ENCODE assay signal across 15 cellular contexts in the genomic region with DNA sequence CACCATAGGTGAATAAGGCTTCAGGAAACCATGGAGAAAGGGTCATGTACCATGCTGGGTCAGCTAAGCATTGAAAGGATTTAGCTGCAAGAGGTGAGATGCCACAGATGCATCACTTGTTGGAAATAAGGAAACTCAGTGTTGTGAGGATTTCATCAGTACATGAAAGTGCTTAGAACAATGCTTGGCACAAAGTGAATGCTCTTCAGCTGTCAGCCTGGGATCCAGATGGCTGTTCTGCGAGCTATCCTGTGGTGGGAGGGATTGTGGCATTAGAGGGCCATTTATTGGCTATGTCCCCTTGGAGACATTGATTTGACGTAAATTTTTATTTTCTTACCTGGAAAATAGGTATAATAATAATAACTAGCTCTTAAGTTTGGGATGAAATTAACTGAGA. TPM values are rescaled to one million over a fixed set of nuclear protein-coding genes. Genes with fewer than 3 reads are reported as not detected.
DNase-seq lines count a peak whose midpoint lies in the region; ATAC-seq, FAIRE-seq and TF ChIP-seq lines count a peak whose summit lies in the region.
"Had no signal": no experiment of that assay in that cellular context is flagged by ENCODE, and none has a peak within 500 bp of the region (broad histone marks: within the 10 kb centered on the region; RNA-seq: fewer than 3 reads in every experiment).

No MANE protein-coding gene starts in this region.

- no peak for ATAC-seq in activated T-helper 17 cell treated with anti-CD3 and anti-CD28 coated beads, Interleukin-2, amount 50 U/mL, for 72 hours (replicated peaks)
- ATAC-seq in HG03159 (IDR thresholded peaks at IDR 0.05; ENCODE audit: unreplicated experiment): no peak
- ATAC-seq in GM19455 (IDR thresholded peaks at IDR 0.05; ENCODE audit: unreplicated experiment): no peak
- no peak for ATAC-seq in HG03108 (IDR thresholded peaks at IDR 0.05; ENCODE audit: unreplicated experiment)
- ATAC-seq: A549 had no signal

- TF ChIP-seq CTCF in glutamatergic neuron (IDR thresholded peaks at IDR 0.05; ENCODE audit: partially characterized antibody, unreplicated experiment): no peak

- no peaks in the 10 kb centered on the region for H3K4me1 Mint-ChIP-seq in activated T-helper 17 cell treated with anti-CD3 and anti-CD28 coated beads, Interleukin-2, amount 50 U/mL, for 72 hours
- H3K4me1 Mint-ChIP-seq in glutamatergic neuron (ENCODE audit: low read depth, unreplicated experiment): peaks cover 15% of the 10 kb centered on the region
- H3K4me1 Mint-ChIP-seq: CD8-positive, alpha-beta memory T cell had no signal

- intact Hi-C loops in posterior vena cava (cut with DNase I): no loop called here

- H3K36me3 Mint-ChIP-seq in activated T-helper 17 cell treated with anti-CD3 and anti-CD28 coated beads, Interleukin-2, amount 50 U/mL, for 72 hours (ENCODE audit: low read depth): no peaks in the 10 kb centered on the region
- peaks cover 6% of the 10 kb centered on the region for H3K36me3 Mint-ChIP-seq in glutamatergic neuron (ENCODE audit: unreplicated experiment)
- H3K36me3 Mint-ChIP-seq: CD8-positive, alpha-beta memory T cell had no signal

- FAIRE-seq in HTR-8/SVneo (lab: Jason Lieb, UNC): peak; percentile 38
- FAIRE-seq: A549, GM12891, H1 had no signal

- DNase-seq in HTR-8/SVneo (ENCODE audit: insufficient read length, low spot score) (no peak), glutamatergic neuron (peak; percentile 23), posterior vena cava (ENCODE audit: low spot score) (no peak)
- DNase-seq: Caco-2; CD8-positive, alpha-beta memory T cell; DMS 273 treated with DMSO at 0.1 percent for 48 hours; DMS79; KG1 had no signal

- H3K27ac Mint-ChIP-seq in activated T-helper 17 cell treated with anti-CD3 and anti-CD28 coated beads, Interleukin-2, amount 50 U/mL, for 72 hours: peak overlapping the region; percentile 8
- peak overlapping the region; percentile 67 for H3K27ac Mint-ChIP-seq in glutamatergic neuron (ENCODE audit: unreplicated experiment)
- H3K27ac Mint-ChIP-seq: CD8-positive, alpha-beta memory T cell had no signal

- H3K4me3 Mint-ChIP-seq in activated T-helper 17 cell treated with anti-CD3 and anti-CD28 coated beads, Interleukin-2, amount 50 U/mL, for 72 hours: no peak overlapping the region
- no peak overlapping the region for H3K4me3 Mint-ChIP-seq in glutamatergic neuron (ENCODE audit: unreplicated experiment)
- H3K4me3 Mint-ChIP-seq: CD8-positive, alpha-beta memory T cell had no signal

- no peaks in the 10 kb centered on the region for H3K9me3 Mint-ChIP-seq in activated T-helper 17 cell treated with anti-CD3 and anti-CD28 coated beads, Interleukin-2, amount 50 U/mL, for 72 hours
- H3K9me3 Mint-ChIP-seq in glutamatergic neuron (ENCODE audit: unreplicated experiment): no peaks in the 10 kb centered on the region

- peaks cover 22% of the 10 kb centered on the region for H3K27me3 Mint-ChIP-seq in activated T-helper 17 cell treated with anti-CD3 and anti-CD28 coated beads, Interleukin-2, amount 50 U/mL, for 72 hours
- H3K27me3 Mint-ChIP-seq in glutamatergic neuron (ENCODE audit: unreplicated experiment): no peaks in the 10 kb centered on the region

RNA-seq across cellular contexts. Expression of gene ELOVL2, which starts 53.0 kb away (rescaled TPM):
- total RNA-seq in activated T-helper 17 cell treated with anti-CD3 and anti-CD28 coated beads, Interleukin-2, amount 50 U/mL, for 72 hours: not detected
- total RNA-seq in glutamatergic neuron (ENCODE audit: unreplicated experiment) (10.6 TPM), posterior vena cava (under 1 TPM; 0.23 to 0.38 TPM)
- total RNA-seq: Caco-2; CD8-positive, alpha-beta memory T cell had no signal
